12 cellular contexts compared by ENCODE assay signal in genomic region chr19:19068659-19069509, GRCh38. TPM values are rescaled to one million over a fixed set of nuclear protein-coding genes. Genes with fewer than 3 reads are reported as not detected.
DNase-seq lines count a peak whose midpoint lies in the region; ATAC-seq and TF ChIP-seq lines count a peak whose summit lies in the region.
"Had no signal": no experiment of that assay in that cellular context is flagged by ENCODE, and none has a peak within 500 bp of the region (broad histone marks: within the 10 kb centered on the region; RNA-seq: fewer than 3 reads in every experiment).

No MANE protein-coding gene starts in this region.

- peaks cover 5% of the 10 kb centered on the region for H3K36me3 Mint-ChIP-seq in activated CD8-positive, alpha-beta memory T cell treated with anti-CD3 and anti-CD28 coated beads, Interleukin-2, amount 10 ng/mL, durations not matched to agents 7 days and 5 days
- H3K36me3 Mint-ChIP-seq in stimulated activated naive B cell treated with anti-CD40 and anti-IgM and Interleukin-4, amounts not matched to agents 10 μg/mL and 1 μg/mL and 100 μg/mL, for 72 hours: peaks cover 2 to 11% of the 10 kb centered on the region in 2 donors

- CTCF ChIA-PET in activated CD8-positive, alpha-beta memory T cell treated with anti-CD3 and anti-CD28 coated beads, Interleukin-2, amount 10 ng/mL, durations not matched to agents 7 days and 5 days (lab: Charles Lee): interaction anchor here (1.3 kb wide), 1 partner anchor 47 kb away, joined by 5 read pairs; no protein-coding TSS in a partner anchor

- peaks cover 16% of the 10 kb centered on the region for H3K79me2 ChIP-seq in SU-DHL-6 (ENCODE audit: insufficient read depth, low read length)

- 0 out of 2 replicates have a peak, but pooled peaks cover 4% of the 10 kb centered on the region for H3F3A ChIP-seq in SU-DHL-6 (ENCODE audit: insufficient read depth)

- H3K4me3 Mint-ChIP-seq in activated CD8-positive, alpha-beta memory T cell treated with anti-CD3 and anti-CD28 coated beads, Interleukin-2, amount 10 ng/mL, durations not matched to agents 7 days and 5 days: no peak overlapping the region
- H3K4me3 Mint-ChIP-seq in stimulated activated naive B cell treated with anti-CD40 and anti-IgM and Interleukin-4, amounts not matched to agents 10 μg/mL and 1 μg/mL and 100 μg/mL, for 72 hours: no peak overlapping the region
- H3K4me3 Mint-ChIP-seq: activated naive CD4-positive, alpha-beta T cell treated with anti-CD3 and anti-CD28 coated beads for 36 hours; H9 had no signal

- TF ChIP-seq CTCF in SU-DHL-6 (IDR thresholded peaks at IDR 0.05; ENCODE audit: insufficient read depth, low read length, poor library complexity, severe bottlenecking) (no peak), right atrium auricular region (IDR thresholded peaks at IDR 0.05) (no peak), foreskin fibroblast (IDR thresholded peaks at IDR 0.05; ENCODE audit: low read depth, low read length) (no peak)

- ATAC-seq in activated CD8-positive, alpha-beta memory T cell treated with anti-CD3 and anti-CD28 coated beads, Interleukin-2, amount 10 ng/mL, durations not matched to agents 7 days and 5 days: no peak
- ATAC-seq in stimulated activated naive B cell treated with anti-CD40 and anti-IgM and Interleukin-4, amounts not matched to agents 10 μg/mL and 1 μg/mL and 100 μg/mL, for 72 hours (replicated peaks): no peak
- ATAC-seq: A549 had no signal

- H3K9me3 ChIP-seq in SU-DHL-6 (ENCODE audit: insufficient read depth, low read length): no peaks in the 10 kb centered on the region
- H3K9me3 ChIP-seq in right atrium auricular region: no peaks in the 10 kb centered on the region
- H3K9me3 ChIP-seq: A549 had no signal

- H4K20me1 ChIP-seq in SU-DHL-6 (ENCODE audit: low read depth, low read length): no peaks in the 10 kb centered on the region

- peak overlapping the region; percentile 56 for H3K27ac Mint-ChIP-seq in activated CD8-positive, alpha-beta memory T cell treated with anti-CD3 and anti-CD28 coated beads, Interleukin-2, amount 10 ng/mL, durations not matched to agents 7 days and 5 days
- H3K27ac Mint-ChIP-seq in stimulated activated naive B cell treated with anti-CD40 and anti-IgM and Interleukin-4, amounts not matched to agents 10 μg/mL and 1 μg/mL and 100 μg/mL, for 72 hours: peak overlapping the region; percentile 80
- H3K27ac Mint-ChIP-seq: activated naive CD4-positive, alpha-beta T cell treated with anti-CD3 and anti-CD28 coated beads for 36 hours; H9 had no signal

- no peaks in the 10 kb centered on the region for H3K27me3 Mint-ChIP-seq in activated CD8-positive, alpha-beta memory T cell treated with anti-CD3 and anti-CD28 coated beads, Interleukin-2, amount 10 ng/mL, durations not matched to agents 7 days and 5 days
- no peaks in the 10 kb centered on the region for H3K27me3 Mint-ChIP-seq in stimulated activated naive B cell treated with anti-CD40 and anti-IgM and Interleukin-4, amounts not matched to agents 10 μg/mL and 1 μg/mL and 100 μg/mL, for 72 hours

- H3K9me3 Mint-ChIP-seq in activated CD8-positive, alpha-beta memory T cell treated with anti-CD3 and anti-CD28 coated beads, Interleukin-2, amount 10 ng/mL, durations not matched to agents 7 days and 5 days (ENCODE audit: low read depth): no peaks in the 10 kb centered on the region
- H3K9me3 Mint-ChIP-seq in stimulated activated naive B cell treated with anti-CD40 and anti-IgM and Interleukin-4, amounts not matched to agents 10 μg/mL and 1 μg/mL and 100 μg/mL, for 72 hours: no peaks in the 10 kb centered on the region
- H3K9me3 Mint-ChIP-seq: activated naive CD4-positive, alpha-beta T cell treated with anti-CD3 and anti-CD28 coated beads for 36 hours; H9 had no signal

- H3K4me3 ChIP-seq in SU-DHL-6 (ENCODE audit: insufficient read depth, low read length, poor library complexity, severe bottlenecking): no peak overlapping the region
- H3K4me3 ChIP-seq in right atrium auricular region: no peak overlapping the region
- H3K4me3 ChIP-seq in foreskin fibroblast (ENCODE audit: low read depth in 1 of 2, low read length in 2 of 2): no peak overlapping the region
- H3K4me3 ChIP-seq: A549 had no signal

- H3K4me1 ChIP-seq in right atrium auricular region: peaks cover 0 to 46% of the 10 kb centered on the region in 2 donors

- H3K27me3 ChIP-seq in SU-DHL-6 (ENCODE audit: low read length) (no peaks in the 10 kb centered on the region), right atrium auricular region (no peaks in the 10 kb centered on the region)

- H3K4me1 Mint-ChIP-seq in activated CD8-positive, alpha-beta memory T cell treated with anti-CD3 and anti-CD28 coated beads, Interleukin-2, amount 10 ng/mL, durations not matched to agents 7 days and 5 days: peaks cover 27% of the 10 kb centered on the region
- peaks cover 29 to 59% of the 10 kb centered on the region in 2 donors for H3K4me1 Mint-ChIP-seq in stimulated activated naive B cell treated with anti-CD40 and anti-IgM and Interleukin-4, amounts not matched to agents 10 μg/mL and 1 μg/mL and 100 μg/mL, for 72 hours

- H3K27ac ChIP-seq in SU-DHL-6 (ENCODE audit: low read depth, low read length): peak overlapping the region; percentile 40
- H3K27ac ChIP-seq in right atrium auricular region: peak overlapping the region; percentile 44 to 48
- H3K27ac ChIP-seq: A549 had no signal

- H3K36me3 ChIP-seq in SU-DHL-6 (ENCODE audit: low read length): no peaks in the 10 kb centered on the region
- H3K36me3 ChIP-seq in right atrium auricular region: no peaks in the 10 kb centered on the region

- no peak overlapping the region for H3K4me2 ChIP-seq in SU-DHL-6 (ENCODE audit: low read depth, low read length, poor library complexity, severe bottlenecking)
- H3K4me2 ChIP-seq: A549 had no signal

- no peak overlapping the region for H3K9ac ChIP-seq in SU-DHL-6 (ENCODE audit: low read length)

- DNase-seq in activated CD8-positive, alpha-beta memory T cell treated with anti-CD3 and anti-CD28 coated beads, Interleukin-2, amount 10 ng/mL, durations not matched to agents 7 days and 5 days: no peak
- no peak for DNase-seq in activated CD8-positive, alpha-beta memory T cell treated with anti-CD3 and anti-CD28 coated beads, Interleukin-2, amount 50 U/mL, for 4 hours
- DNase-seq in right atrium auricular region (ENCODE audit: low spot score) (no peak), NOMO-1 treated with dmso at 0.1 percent for 144 hours (lab: John Stamatoyannopoulos, UW; ENCODE audit: unreplicated experiment) (no peak), foreskin fibroblast (no peak), HPDE6-E6E7 (ENCODE audit: extremely low spot score) (no peak)
- DNase-seq in stimulated activated naive B cell treated with anti-CD40 and anti-IgM and Interleukin-4, amounts not matched to agents 10 μg/mL and 1 μg/mL and 100 μg/mL, for 72 hours: no peak
- DNase-seq: activated naive CD4-positive, alpha-beta T cell treated with anti-CD3 and anti-CD28 coated beads for 36 hours; DMS 273 treated with DMSO at 0.1 percent for 48 hours; H9 had no signal

- no peaks in the 10 kb centered on the region for H3K9me2 ChIP-seq in SU-DHL-6 (replicated peaks; ENCODE audit: insufficient read depth, low read length)

- no peak overlapping the region for H2AFZ ChIP-seq in SU-DHL-6 (ENCODE audit: low read depth, low read length, severe bottlenecking)

RNA-seq across cellular contexts. Expression of gene SLC25A42, which starts 5.1 kb away (rescaled TPM):
- total RNA-seq in activated CD8-positive, alpha-beta memory T cell treated with anti-CD3 and anti-CD28 coated beads, Interleukin-2, amount 10 ng/mL, durations not matched to agents 7 days and 5 days: 10 to 100 TPM; 15.6 to 18.7 TPM
- 10 to 100 TPM; 10.3 to 14.4 TPM for total RNA-seq in right atrium auricular region

RNA-seq across cellular contexts. Expression of gene ARMC6, which starts 35.5 kb away (rescaled TPM):
- 10 to 100 TPM; 30.8 to 39.0 TPM for total RNA-seq in activated CD8-positive, alpha-beta memory T cell treated with anti-CD3 and anti-CD28 coated beads, Interleukin-2, amount 10 ng/mL, durations not matched to agents 7 days and 5 days
- 10 to 100 TPM; 13.7 to 14.4 TPM for total RNA-seq in right atrium auricular region

RNA-seq across cellular contexts. Expression of gene SUGP2, which starts 35.6 kb away (rescaled TPM):
- total RNA-seq in activated CD8-positive, alpha-beta memory T cell treated with anti-CD3 and anti-CD28 coated beads, Interleukin-2, amount 10 ng/mL, durations not matched to agents 7 days and 5 days: 100 to 1,000 TPM; 126 to 192 TPM
- total RNA-seq in right atrium auricular region: 10 to 100 TPM; 25.4 to 36.1 TPM
